ENCODE assay signal across 1 cellular context in genomic region chr17:58966208-58966607, GRCh38.
TF ChIP-seq lines count a peak whose summit lies in the region.

No MANE protein-coding gene starts in this region.

TF ChIP-seq in WTC11, 78 proteins besides CTCF, POLR2A, EP300 and RAD21 (continued from another document):
- TF ChIP-seq, protein P1, sequence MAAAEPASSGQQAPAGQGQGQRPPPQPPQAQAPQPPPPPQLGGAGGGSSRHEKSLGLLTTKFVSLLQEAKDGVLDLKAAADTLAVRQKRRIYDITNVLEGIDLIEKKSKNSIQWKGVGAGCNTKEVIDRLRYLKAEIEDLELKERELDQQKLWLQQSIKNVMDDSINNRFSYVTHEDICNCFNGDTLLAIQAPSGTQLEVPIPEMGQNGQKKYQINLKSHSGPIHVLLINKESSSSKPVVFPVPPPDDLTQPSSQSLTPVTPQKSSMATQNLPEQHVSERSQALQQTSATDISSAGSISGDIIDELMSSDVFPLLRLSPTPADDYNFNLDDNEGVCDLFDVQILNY (CRISPR knock-in tag; IDR thresholded peaks at IDR 0.05), result no peak
- no peak for TF ChIP-seq JUN (CRISPR knock-in tag; IDR thresholded peaks at IDR 0.05)
- TF ChIP-seq ZNF416 (CRISPR knock-in tag; IDR thresholded peaks at IDR 0.05), result no peak
- TF ChIP-seq, protein P2, sequence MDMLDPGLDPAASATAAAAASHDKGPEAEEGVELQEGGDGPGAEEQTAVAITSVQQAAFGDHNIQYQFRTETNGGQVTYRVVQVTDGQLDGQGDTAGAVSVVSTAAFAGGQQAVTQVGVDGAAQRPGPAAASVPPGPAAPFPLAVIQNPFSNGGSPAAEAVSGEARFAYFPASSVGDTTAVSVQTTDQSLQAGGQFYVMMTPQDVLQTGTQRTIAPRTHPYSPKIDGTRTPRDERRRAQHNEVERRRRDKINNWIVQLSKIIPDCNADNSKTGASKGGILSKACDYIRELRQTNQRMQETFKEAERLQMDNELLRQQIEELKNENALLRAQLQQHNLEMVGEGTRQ (CRISPR knock-in tag; IDR thresholded peaks at IDR 0.05), result no peak
